ENCODE assay signal across 8 cellular contexts in the genomic region with DNA sequence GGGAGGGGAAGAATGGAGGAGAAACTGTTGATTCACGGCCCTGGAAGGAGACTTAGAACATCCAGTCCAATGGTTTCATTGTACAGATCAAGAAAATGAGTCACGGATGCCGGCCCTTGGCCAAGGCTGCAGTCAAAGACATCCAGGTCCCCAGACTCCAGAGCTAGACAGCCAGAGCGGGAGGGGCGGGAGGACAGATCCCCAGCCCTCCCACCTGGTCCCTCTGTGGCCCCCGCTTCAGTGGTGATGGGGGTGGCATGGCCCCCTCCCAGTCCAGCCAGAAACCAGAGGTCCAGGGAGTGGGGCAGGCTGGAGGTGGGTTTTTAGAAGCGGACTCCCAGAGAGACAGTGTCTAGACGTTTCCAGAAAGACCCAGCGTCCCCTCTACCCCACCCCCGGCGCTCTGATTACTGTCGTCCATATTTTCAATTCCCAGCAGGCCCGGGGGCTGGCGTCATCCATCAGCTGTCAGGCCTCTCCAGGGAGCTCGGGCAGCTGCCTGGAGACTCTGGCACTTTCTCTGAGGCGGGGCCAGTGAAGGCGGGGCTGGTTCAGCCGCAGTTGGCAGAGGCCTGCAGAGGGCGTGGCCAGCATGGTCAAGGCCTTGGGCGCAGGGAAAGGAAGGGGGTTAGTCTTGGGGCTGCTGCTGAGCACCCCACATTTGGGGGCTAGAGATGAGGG. TPM values are rescaled to one million over a fixed set of nuclear protein-coding genes. Genes with fewer than 3 reads are reported as not detected.
A peak's percentile ranks its signal among the peaks of the same experiment; 100 is the strongest.
DNase-seq lines count a peak whose midpoint lies in the region; ATAC-seq and TF ChIP-seq lines count a peak whose summit lies in the region.

No MANE protein-coding gene starts in this region.

- H3K27ac ChIP-seq in ascending aorta: peak overlapping the region; percentile 93 to 99
- H3K27ac ChIP-seq in left ventricle myocardium inferior (replicated peaks): peak overlapping the region; percentile 96
- peak overlapping the region; percentile 98 for H3K27ac ChIP-seq in psoas muscle

- TF ChIP-seq CTCF in ascending aorta (IDR thresholded peaks at IDR 0.05): no peak
- no peak for TF ChIP-seq CTCF in left ventricle myocardium inferior (IDR thresholded peaks at IDR 0.05; ENCODE audit: borderline replicate concordance)
- TF ChIP-seq CTCF in psoas muscle (IDR thresholded peaks at IDR 0.05): no peak

- ATAC-seq in psoas muscle: peak; percentile 83 to 85 (median 84)
- ATAC-seq in HG03521 (IDR thresholded peaks at IDR 0.05; ENCODE audit: unreplicated experiment): no peak

- intact Hi-C loops in ascending aorta (cut with DNase I): loop anchor here (1.0 to 10.0 kb wide), 2 partner anchors 8 to 420 kb away; partner anchors contain the start of genes HSPB1 and RHBDD2
- intact Hi-C loops in left ventricle myocardium inferior (cut with micrococcal nuclease): no loop called here
- intact Hi-C loops in psoas muscle (cut with DNase I): no loop called here

- H3K36me3 ChIP-seq in ascending aorta (no peaks in the 10 kb centered on the region), left ventricle myocardium inferior (no peaks in the 10 kb centered on the region), psoas muscle (ENCODE audit: insufficient read depth in 1 of 2, low read depth in 1 of 2) (no peaks in the 10 kb centered on the region)

- no peaks in the 10 kb centered on the region for H3K9me3 ChIP-seq in ascending aorta
- H3K9me3 ChIP-seq in left ventricle myocardium inferior (replicated peaks): no peaks in the 10 kb centered on the region
- no peaks in the 10 kb centered on the region for H3K9me3 ChIP-seq in psoas muscle

- peak overlapping the region; percentile 39 to 41 for H3K4me3 ChIP-seq in ascending aorta
- peak overlapping the region; percentile 58 for H3K4me3 ChIP-seq in left ventricle myocardium inferior
- peak overlapping the region; percentile 64 for H3K4me3 ChIP-seq in psoas muscle

- 1 to 4% (median 4%) methylated on average over 17 to 20 of the region's 20 CpGs for WGBS in psoas muscle, 3 donors

- H3K27me3 ChIP-seq in ascending aorta (no peaks in the 10 kb centered on the region), left ventricle myocardium inferior (ENCODE audit: low read depth) (no peaks in the 10 kb centered on the region), psoas muscle (ENCODE audit: insufficient read depth in 3 of 3, low read length in 2 of 3) (no peaks in the 10 kb centered on the region)

- peaks cover 27 to 40% of the 10 kb centered on the region in 2 donors for H3K4me1 ChIP-seq in ascending aorta
- peaks cover 49% of the 10 kb centered on the region for H3K4me1 ChIP-seq in left ventricle myocardium inferior
- peaks cover 64% of the 10 kb centered on the region for H3K4me1 ChIP-seq in psoas muscle

- DNase-seq in activated CD4-positive, alpha-beta T cell treated with anti-CD3 and anti-CD28 coated beads for 48 hours: peak; percentile 35
- DNase-seq in activated CD4-positive, alpha-beta T cell treated with anti-CD3 and anti-CD28 coated beads, Interleukin-2, amount 50 U/mL, for 1 hour: no peak
- peak; percentile 97 for DNase-seq in NCI-H226
- peak; percentile 91 to 99 for DNase-seq in ascending aorta (ENCODE audit: low spot score in 2 of 2)
- peak; percentile 98 for DNase-seq in left ventricle myocardium inferior
- peak; percentile 99 for DNase-seq in psoas muscle
- no peak for DNase-seq in KG1 (lab: John Stamatoyannopoulos, UW)

RNA-seq across cellular contexts. Expression of gene HSPB1, which starts 8.0 kb away (rescaled TPM):
- total RNA-seq in ascending aorta (3,584 TPM), left ventricle myocardium inferior (2,037 TPM), psoas muscle (1,000 to 10,000 TPM; 2,972 to 5,803 (median 5,243) TPM)
- polyA plus RNA-seq in psoas muscle: 1,000 to 10,000 TPM; 1,312 to 4,364 (median 1,775) TPM

Comparison
In these comparisons a context has a peak if more than half of its experiments do, and no peak if none do; other contexts are left out.
1. DNase-seq: peak in activated CD4-positive, alpha-beta T cell treated with anti-CD3 and anti-CD28 coated beads for 48 hours (single experiment), NCI-H226 (single experiment), ascending aorta (2 of 2), left ventricle myocardium inferior (single experiment) and psoas muscle (2 of 2); none in activated CD4-positive, alpha-beta T cell treated with anti-CD3 and anti-CD28 coated beads, Interleukin-2, amount 50 U/mL, for 1 hour (single experiment) and KG1 (single experiment).
2. Peak in every context shown above with its lines, with median percentiles within 50 percentile points of each other: H3K27ac ChIP-seq and H3K4me3 ChIP-seq.